In the genomic region with DNA sequence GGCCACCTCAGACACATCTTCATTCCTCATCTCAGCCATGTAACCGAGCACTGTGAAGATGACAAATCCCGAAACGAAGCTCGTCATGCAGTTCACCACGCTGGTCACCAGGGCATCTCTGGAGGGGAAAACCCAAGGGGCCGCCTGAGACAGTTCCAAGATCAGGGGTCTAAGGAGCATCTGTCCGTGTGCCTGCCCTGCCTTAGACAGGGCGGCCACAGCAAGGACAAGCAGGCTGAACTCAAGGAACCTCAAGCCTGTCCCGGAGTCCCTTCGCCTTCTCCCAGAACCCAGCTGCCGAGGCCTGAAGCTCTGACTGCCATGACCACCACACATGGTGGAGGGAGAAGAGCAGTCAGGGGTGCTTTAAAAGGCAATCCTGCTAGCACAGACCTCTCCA, we compare ENCODE assay signal across 11 cellular contexts. TPM values are rescaled to one million over a fixed set of nuclear protein-coding genes. Genes with fewer than 3 reads are reported as not detected.
A peak's percentile ranks its signal among the peaks of the same experiment; 100 is the strongest.
DNase-seq lines count a peak whose midpoint lies in the region; ATAC-seq and TF ChIP-seq lines count a peak whose summit lies in the region.
"Had no signal": no experiment of that assay in that cellular context is flagged by ENCODE, and none has a peak within 500 bp of the region (broad histone marks: within the 10 kb centered on the region; RNA-seq: fewer than 3 reads in every experiment).

No MANE protein-coding gene starts in this region.

- no peak overlapping the region for H3K4me3 Mint-ChIP-seq in activated CD8-positive, alpha-beta T cell treated with anti-CD3 and anti-CD28 coated beads for 36 hours
- no peak overlapping the region for H3K4me3 Mint-ChIP-seq in activated CD8-positive, alpha-beta T cell treated with anti-CD3 and anti-CD28 coated beads, Interleukin-2, amount 10 ng/mL, durations not matched to agents 7 days and 5 days
- no peak overlapping the region for H3K4me3 Mint-ChIP-seq in activated CD4-positive, alpha-beta memory T cell treated with anti-CD3 and anti-CD28 coated beads for 36 hours
- H3K4me3 Mint-ChIP-seq: activated naive CD8-positive, alpha-beta T cell treated with anti-CD3 and anti-CD28 coated beads, Interleukin-2, amount 10 ng/mL, durations not matched to agents 7 days and 5 days had no signal

- no peaks in the 10 kb centered on the region for H3K9me3 Mint-ChIP-seq in activated CD8-positive, alpha-beta T cell treated with anti-CD3 and anti-CD28 coated beads for 36 hours
- no peaks in the 10 kb centered on the region for H3K9me3 Mint-ChIP-seq in activated CD8-positive, alpha-beta T cell treated with anti-CD3 and anti-CD28 coated beads, Interleukin-2, amount 10 ng/mL, durations not matched to agents 7 days and 5 days (ENCODE audit: insufficient read depth)
- H3K9me3 Mint-ChIP-seq in activated CD4-positive, alpha-beta memory T cell treated with anti-CD3 and anti-CD28 coated beads for 36 hours: no peaks in the 10 kb centered on the region
- H3K9me3 Mint-ChIP-seq: activated naive CD8-positive, alpha-beta T cell treated with anti-CD3 and anti-CD28 coated beads, Interleukin-2, amount 10 ng/mL, durations not matched to agents 7 days and 5 days had no signal

- H3K27me3 Mint-ChIP-seq in activated CD8-positive, alpha-beta T cell treated with anti-CD3 and anti-CD28 coated beads for 36 hours: no peaks in the 10 kb centered on the region
- peaks cover 3% of the 10 kb centered on the region for H3K27me3 Mint-ChIP-seq in activated CD8-positive, alpha-beta T cell treated with anti-CD3 and anti-CD28 coated beads, Interleukin-2, amount 10 ng/mL, durations not matched to agents 7 days and 5 days (ENCODE audit: low read depth)
- H3K27me3 Mint-ChIP-seq in activated CD4-positive, alpha-beta memory T cell treated with anti-CD3 and anti-CD28 coated beads for 36 hours: peaks cover 7% of the 10 kb centered on the region

- TF ChIP-seq CTCF in activated CD8-positive, alpha-beta T cell treated with anti-CD3 and anti-CD28 coated beads for 36 hours (IDR thresholded peaks at IDR 0.05): no peak

- peak; percentile 66 for ATAC-seq in activated CD8-positive, alpha-beta T cell treated with anti-CD3 and anti-CD28 coated beads for 36 hours
- ATAC-seq in activated CD8-positive, alpha-beta T cell treated with anti-CD3 and anti-CD28 coated beads, Interleukin-2, amount 10 ng/mL, durations not matched to agents 7 days and 5 days: no peak
- peak; percentile 66 for ATAC-seq in GM21619 (IDR thresholded peaks at IDR 0.05; ENCODE audit: unreplicated experiment)
- peak; percentile 73 for ATAC-seq in HG03175 (IDR thresholded peaks at IDR 0.05; ENCODE audit: unreplicated experiment)
- no peak for ATAC-seq in sciatic nerve

- intact Hi-C loops in activated CD8-positive, alpha-beta T cell treated with anti-CD3 and anti-CD28 coated beads for 36 hours (cut with micrococcal nuclease): no loop called here
- intact Hi-C loops in posterior vena cava (cut with DNase I): no loop called here
- intact Hi-C loops in sciatic nerve (cut with DNase I): no loop called here
- intact Hi-C loops in activated CD4-positive, alpha-beta memory T cell treated with anti-CD3 and anti-CD28 coated beads for 36 hours (cut with micrococcal nuclease): no loop called here

- CTCF ChIA-PET in activated CD8-positive, alpha-beta T cell treated with anti-CD3 and anti-CD28 coated beads for 36 hours (lab: Charles Lee): interaction anchor here (1.0 to 1.8 kb wide), 4 partner anchors 10 to 122 kb away, joined by 3 to 6 read pairs (median 4); no protein-coding TSS in a partner anchor
- CTCF ChIA-PET in activated CD8-positive, alpha-beta T cell treated with anti-CD3 and anti-CD28 coated beads, Interleukin-2, amount 10 ng/mL, durations not matched to agents 7 days and 5 days (lab: Charles Lee): no interaction called here
- CTCF ChIA-PET in activated CD4-positive, alpha-beta memory T cell treated with anti-CD3 and anti-CD28 coated beads for 36 hours (lab: Charles Lee): no interaction called here

- H3K4me1 Mint-ChIP-seq in activated CD8-positive, alpha-beta T cell treated with anti-CD3 and anti-CD28 coated beads for 36 hours (ENCODE audit: low read depth): peaks cover 6% of the 10 kb centered on the region
- H3K4me1 Mint-ChIP-seq in activated CD8-positive, alpha-beta T cell treated with anti-CD3 and anti-CD28 coated beads, Interleukin-2, amount 10 ng/mL, durations not matched to agents 7 days and 5 days (ENCODE audit: low read depth): peaks cover 4% of the 10 kb centered on the region
- H3K4me1 Mint-ChIP-seq in activated CD4-positive, alpha-beta memory T cell treated with anti-CD3 and anti-CD28 coated beads for 36 hours (ENCODE audit: low read depth): no peaks in the 10 kb centered on the region
- H3K4me1 Mint-ChIP-seq: activated naive CD8-positive, alpha-beta T cell treated with anti-CD3 and anti-CD28 coated beads, Interleukin-2, amount 10 ng/mL, durations not matched to agents 7 days and 5 days had no signal

- no peaks in the 10 kb centered on the region for H3K36me3 Mint-ChIP-seq in activated CD8-positive, alpha-beta T cell treated with anti-CD3 and anti-CD28 coated beads for 36 hours (ENCODE audit: low read depth)
- H3K36me3 Mint-ChIP-seq in activated CD8-positive, alpha-beta T cell treated with anti-CD3 and anti-CD28 coated beads, Interleukin-2, amount 10 ng/mL, durations not matched to agents 7 days and 5 days (ENCODE audit: low read depth): no peaks in the 10 kb centered on the region
- no peaks in the 10 kb centered on the region for H3K36me3 Mint-ChIP-seq in activated CD4-positive, alpha-beta memory T cell treated with anti-CD3 and anti-CD28 coated beads for 36 hours
- H3K36me3 Mint-ChIP-seq: activated naive CD8-positive, alpha-beta T cell treated with anti-CD3 and anti-CD28 coated beads, Interleukin-2, amount 10 ng/mL, durations not matched to agents 7 days and 5 days had no signal

- DNase-seq in activated CD8-positive, alpha-beta T cell treated with anti-CD3 and anti-CD28 coated beads for 36 hours: no peak
- DNase-seq in activated CD8-positive, alpha-beta T cell treated with anti-CD3 and anti-CD28 coated beads, Interleukin-2, amount 10 ng/mL, durations not matched to agents 7 days and 5 days: no peak
- DNase-seq in posterior vena cava (ENCODE audit: low spot score) (peak; percentile 57), sciatic nerve (ENCODE audit: low spot score) (no peak), COLO668 (lab: John Stamatoyannopoulos, UW; ENCODE audit: unreplicated experiment) (no peak)
- DNase-seq in activated CD4-positive, alpha-beta memory T cell treated with anti-CD3 and anti-CD28 coated beads for 36 hours: no peak
- DNase-seq: activated CD4-positive, alpha-beta T cell treated with anti-CD3 and anti-CD28 coated beads for 48 hours; activated naive CD8-positive, alpha-beta T cell treated with anti-CD3 and anti-CD28 coated beads, Interleukin-2, amount 10 ng/mL, durations not matched to agents 7 days and 5 days had no signal

- no peak overlapping the region for H3K27ac Mint-ChIP-seq in activated CD8-positive, alpha-beta T cell treated with anti-CD3 and anti-CD28 coated beads for 36 hours
- H3K27ac Mint-ChIP-seq in activated CD8-positive, alpha-beta T cell treated with anti-CD3 and anti-CD28 coated beads, Interleukin-2, amount 10 ng/mL, durations not matched to agents 7 days and 5 days: no peak overlapping the region
- no peak overlapping the region for H3K27ac Mint-ChIP-seq in activated CD4-positive, alpha-beta memory T cell treated with anti-CD3 and anti-CD28 coated beads for 36 hours
- H3K27ac Mint-ChIP-seq: activated naive CD8-positive, alpha-beta T cell treated with anti-CD3 and anti-CD28 coated beads, Interleukin-2, amount 10 ng/mL, durations not matched to agents 7 days and 5 days had no signal

- POLR2A ChIA-PET in activated CD8-positive, alpha-beta T cell treated with anti-CD3 and anti-CD28 coated beads for 36 hours (lab: Charles Lee): interaction anchor here (0.6 kb wide), 1 partner anchor 321 kb away, joined by 3 read pairs; no protein-coding TSS in a partner anchor
- POLR2A ChIA-PET in activated CD8-positive, alpha-beta T cell treated with anti-CD3 and anti-CD28 coated beads, Interleukin-2, amount 10 ng/mL, durations not matched to agents 7 days and 5 days (lab: Charles Lee): no interaction called here
- POLR2A ChIA-PET in activated CD4-positive, alpha-beta memory T cell treated with anti-CD3 and anti-CD28 coated beads for 36 hours (lab: Charles Lee): no interaction called here

RNA-seq across cellular contexts. Expression of gene SLC6A4, which starts 22.7 kb away (rescaled TPM):
- not detected for total RNA-seq in activated CD8-positive, alpha-beta T cell treated with anti-CD3 and anti-CD28 coated beads for 36 hours
- under 1 TPM in 1 of 2 experiments, not detected in 1; 0.10 TPM for total RNA-seq in activated CD8-positive, alpha-beta T cell treated with anti-CD3 and anti-CD28 coated beads, Interleukin-2, amount 10 ng/mL, durations not matched to agents 7 days and 5 days
- total RNA-seq in posterior vena cava: under 1 TPM in 1 of 2 donors, not detected in 1; 0.28 TPM
- 3.0 TPM for total RNA-seq in sciatic nerve
- not detected for total RNA-seq in activated CD4-positive, alpha-beta memory T cell treated with anti-CD3 and anti-CD28 coated beads for 36 hours
- total RNA-seq: activated naive CD8-positive, alpha-beta T cell treated with anti-CD3 and anti-CD28 coated beads, Interleukin-2, amount 10 ng/mL, durations not matched to agents 7 days and 5 days; NCI-H460 had no signal

Comparison
In these comparisons a context has a peak if more than half of its experiments do, and no peak if none do; other contexts are left out.
1. ATAC-seq: peak in activated CD8-positive, alpha-beta T cell treated with anti-CD3 and anti-CD28 coated beads for 36 hours (single experiment), GM21619 (single experiment) and HG03175 (single experiment); none in activated CD8-positive, alpha-beta T cell treated with anti-CD3 and anti-CD28 coated beads, Interleukin-2, amount 10 ng/mL, durations not matched to agents 7 days and 5 days (single experiment) and sciatic nerve (single experiment).